16 cellular contexts compared by ENCODE assay signal in genomic region chr5:14687023-14687665, GRCh38. TPM values are rescaled to one million over a fixed set of nuclear protein-coding genes. Genes with fewer than 3 reads are reported as not detected.
DNase-seq lines count a peak whose midpoint lies in the region; ATAC-seq, FAIRE-seq and TF ChIP-seq lines count a peak whose summit lies in the region.
"Had no signal": no experiment of that assay in that cellular context is flagged by ENCODE, and none has a peak within 500 bp of the region (broad histone marks: within the 10 kb centered on the region; RNA-seq: fewer than 3 reads in every experiment).

No MANE protein-coding gene starts in this region.

- no peak overlapping the region for H3K9ac ChIP-seq in H9 (ENCODE audit: extremely low read depth, insufficient read length, low read length)

- H3K18ac ChIP-seq in H9 (ENCODE audit: insufficient read length, low read depth, low read length), result no peak overlapping the region

- no peaks in the 10 kb centered on the region for H4K20me1 ChIP-seq in H9 (ENCODE audit: control insufficient read depth, insufficient read depth, insufficient read length)

- no peak overlapping the region for H3K23ac ChIP-seq in H9 (ENCODE audit: insufficient read length, low read depth, low read length)

- H3K23me2 ChIP-seq in H9 (ENCODE audit: insufficient read length, low read depth, low read length, poor library complexity, severe bottlenecking), result no peaks in the 10 kb centered on the region

- H3K36me3 ChIP-seq in ascending aorta, result peaks cover 41 to 55% of the 10 kb centered on the region in 2 donors
- H3K36me3 ChIP-seq in suprapubic skin, result peaks cover 60% of the 10 kb centered on the region

- no peak for DNase-seq in activated T-cell treated with anti-CD3 and anti-CD28 coated beads, Interleukin-2, amount 50 U/mL, for 24 hours
- no peak for DNase-seq in activated T-cell treated with anti-CD3 and anti-CD28 coated beads, Interleukin-2, amount 50 U/mL, for 1 hour
- DNase-seq in ascending aorta (ENCODE audit: low spot score in 2 of 2) (no peak), left cardiac atrium (no peak), suprapubic skin (ENCODE audit: low spot score in 2 of 2) (no peak), H9 (no peak), HTR-8/SVneo (ENCODE audit: insufficient read length, low spot score) (no peak)
- DNase-seq: activated CD4-positive, CD25-positive, alpha-beta regulatory T cell; activated CD8-positive, alpha-beta memory T cell treated with anti-CD3 and anti-CD28 coated beads, Interleukin-2, amount 10 ng/mL, durations not matched to agents 7 days and 5 days; caudate nucleus; COR-L47; kidney glomerular epithelial cell had no signal

- no peak overlapping the region for H4K5ac ChIP-seq in H9 (ENCODE audit: insufficient read length, low read depth, low read length)

- no peak for TF ChIP-seq POLR2A in suprapubic skin (IDR thresholded peaks at IDR 0.05)

- H3K27me3 Mint-ChIP-seq in activated T-cell treated with anti-CD3 and anti-CD28 coated beads, Interleukin-2, amount 50 U/mL, for 24 hours, result no peaks in the 10 kb centered on the region
- no peaks in the 10 kb centered on the region for H3K27me3 Mint-ChIP-seq in H9 (ENCODE audit: low read depth)
- H3K27me3 Mint-ChIP-seq: activated CD8-positive, alpha-beta memory T cell treated with anti-CD3 and anti-CD28 coated beads, Interleukin-2, amount 10 ng/mL, durations not matched to agents 7 days and 5 days; stimulated activated memory B cell treated with anti-CD40 and anti-IgM and Interleukin-4, amounts not matched to agents 10 μg/mL and 1 μg/mL and 100 μg/mL, for 72 hours had no signal

- no peak overlapping the region for H3K56ac ChIP-seq in H9 (ENCODE audit: insufficient read length, low read depth, low read length)

- H2AFZ ChIP-seq in H9 (ENCODE audit: low read length), result no peak overlapping the region

- no peak overlapping the region for H2BK5ac ChIP-seq in H9 (ENCODE audit: insufficient read length, low read length)

- H3K14ac ChIP-seq in H9 (ENCODE audit: insufficient read depth, low read length), result no peak overlapping the region

- H2BK15ac ChIP-seq in H9 (ENCODE audit: low read depth, low read length), result no peak overlapping the region

- no peak overlapping the region for H4K8ac ChIP-seq in H9 (replicated peaks; ENCODE audit: insufficient read length, low read depth, low read length)

- ATAC-seq in left cardiac atrium (peak; percentile 56 to 84), HG02852 (IDR thresholded peaks at IDR 0.05; ENCODE audit: unreplicated experiment) (no peak)
- ATAC-seq: activated CD8-positive, alpha-beta memory T cell treated with anti-CD3 and anti-CD28 coated beads, Interleukin-2, amount 10 ng/mL, durations not matched to agents 7 days and 5 days; stimulated activated memory B cell treated with anti-CD40 and anti-IgM and Interleukin-4, amounts not matched to agents 10 μg/mL and 1 μg/mL and 100 μg/mL, for 72 hours had no signal

- H3K36me3 Mint-ChIP-seq in activated T-cell treated with anti-CD3 and anti-CD28 coated beads, Interleukin-2, amount 50 U/mL, for 24 hours (ENCODE audit: low read depth), result peaks cover 95% of the 10 kb centered on the region
- H3K36me3 Mint-ChIP-seq in H9 (ENCODE audit: insufficient read depth in 1 of 3, low read depth in 3 of 3), result peaks cover 13 to 57% (median 47%) of the 10 kb centered on the region in 3 experiments

- H3K27ac Mint-ChIP-seq in activated T-cell treated with anti-CD3 and anti-CD28 coated beads, Interleukin-2, amount 50 U/mL, for 24 hours, result peak overlapping the region; percentile 33
- H3K27ac Mint-ChIP-seq in H9, result no peak overlapping the region
- H3K27ac Mint-ChIP-seq: stimulated activated memory B cell treated with anti-CD40 and anti-IgM and Interleukin-4, amounts not matched to agents 10 μg/mL and 1 μg/mL and 100 μg/mL, for 72 hours had no signal

- peaks cover 0 to 19% of the 10 kb centered on the region in 2 donors for H3K4me1 ChIP-seq in ascending aorta
- H3K4me1 ChIP-seq in suprapubic skin, result peaks cover 32% of the 10 kb centered on the region
- no peaks in the 10 kb centered on the region for H3K4me1 ChIP-seq in H9 (ENCODE audit: insufficient read depth, low read length)

- 33% methylated on average over 4 of the region's 4 CpGs for WGBS in suprapubic skin
- no CpG with 5 or more reads among the region's 4 CpGs for WGBS in H9 (ENCODE audit: extremely low coverage, insufficient read length, low lambda C conversion rate)

- H3K79me2 ChIP-seq in H9 (ENCODE audit: insufficient read depth, low read length), result no peaks in the 10 kb centered on the region

- no peak overlapping the region for H3K4me3 Mint-ChIP-seq in activated T-cell treated with anti-CD3 and anti-CD28 coated beads, Interleukin-2, amount 50 U/mL, for 24 hours
- H3K4me3 Mint-ChIP-seq in H9, result no peak overlapping the region
- H3K4me3 Mint-ChIP-seq: activated CD8-positive, alpha-beta memory T cell treated with anti-CD3 and anti-CD28 coated beads, Interleukin-2, amount 10 ng/mL, durations not matched to agents 7 days and 5 days; stimulated activated memory B cell treated with anti-CD40 and anti-IgM and Interleukin-4, amounts not matched to agents 10 μg/mL and 1 μg/mL and 100 μg/mL, for 72 hours had no signal

- peak overlapping the region; percentile 35 to 36 for H3K27ac ChIP-seq in ascending aorta
- H3K27ac ChIP-seq in suprapubic skin, result peak overlapping the region; percentile 1
- no peak overlapping the region for H3K27ac ChIP-seq in H9 (ENCODE audit: insufficient read length, low read depth, low read length)
- H3K27ac ChIP-seq: vagina had no signal

- FAIRE-seq in HTR-8/SVneo (lab: Jason Lieb, UNC), result no peak
- FAIRE-seq: GM18507 had no signal

- H3K27me3 ChIP-seq in ascending aorta (no peaks in the 10 kb centered on the region), suprapubic skin (no peaks in the 10 kb centered on the region), H9 (ENCODE audit: insufficient read depth, low read length) (no peaks in the 10 kb centered on the region)
- H3K27me3 ChIP-seq: vagina had no signal

- H2BK20ac ChIP-seq in H9 (ENCODE audit: low read depth, low read length, poor library complexity, severe bottlenecking), result no peak overlapping the region

- H3K4ac ChIP-seq in H9 (ENCODE audit: low read depth, low read length), result no peak overlapping the region

- H3K4me2 ChIP-seq in H9 (ENCODE audit: insufficient read depth, insufficient read length, low read length), result no peak overlapping the region

- TF ChIP-seq CTCF in ascending aorta (IDR thresholded peaks at IDR 0.05) (peak in 2 of 3 experiments; percentile 34), suprapubic skin (IDR thresholded peaks at IDR 0.05) (no peak), H9 (conservative IDR thresholded peaks at IDR 0.05) (no peak)

- peaks cover 23% of the 10 kb centered on the region for H3K4me1 Mint-ChIP-seq in activated T-cell treated with anti-CD3 and anti-CD28 coated beads, Interleukin-2, amount 50 U/mL, for 24 hours (ENCODE audit: low read depth)
- H3K4me1 Mint-ChIP-seq in H9, result peaks cover 5 to 6% of the 10 kb centered on the region in 2 experiments

- no peak overlapping the region for H2BK120ac ChIP-seq in H9 (ENCODE audit: low read depth, low read length, poor library complexity, severe bottlenecking)

- H2AK5ac ChIP-seq in H9 (ENCODE audit: insufficient read length, low read length), result no peak overlapping the region

- no peak overlapping the region for H4K91ac ChIP-seq in H9 (ENCODE audit: insufficient read length, low read depth, low read length)

- no peaks in the 10 kb centered on the region for H3K79me1 ChIP-seq in H9 (ENCODE audit: insufficient read depth, low read depth, low read length, poor library complexity, severe bottlenecking)

- H3K9me3 Mint-ChIP-seq in activated T-cell treated with anti-CD3 and anti-CD28 coated beads, Interleukin-2, amount 50 U/mL, for 24 hours, result peaks cover 6% of the 10 kb centered on the region
- H3K9me3 Mint-ChIP-seq in H9, result no peaks in the 10 kb centered on the region
- H3K9me3 Mint-ChIP-seq: stimulated activated memory B cell treated with anti-CD40 and anti-IgM and Interleukin-4, amounts not matched to agents 10 μg/mL and 1 μg/mL and 100 μg/mL, for 72 hours had no signal

- intact Hi-C loops in ascending aorta (cut with DNase I), result loop anchor here (2.0 kb wide), 1 partner anchor 40 kb away; no protein-coding TSS in a partner anchor
- intact Hi-C loops in left cardiac atrium (cut with DNase I), result loop anchor here in 1 of 2 donors (5.0 kb wide), 1 partner anchor 325 kb away; no protein-coding TSS in a partner anchor

- H2BK12ac ChIP-seq in H9 (ENCODE audit: insufficient read length, low read depth, low read length), result no peak overlapping the region

- no peak for TF ChIP-seq EP300 in suprapubic skin (IDR thresholded peaks at IDR 0.05)

- H3K9me3 ChIP-seq in ascending aorta, result peaks cover 0 to 5% of the 10 kb centered on the region in 2 donors
- no peaks in the 10 kb centered on the region for H3K9me3 ChIP-seq in suprapubic skin
- no peaks in the 10 kb centered on the region for H3K9me3 ChIP-seq in H9 (ENCODE audit: control insufficient read depth, low read depth, low read length)
- H3K9me3 ChIP-seq: vagina had no signal

- no peak overlapping the region for H3T11ph ChIP-seq in H9 (ENCODE audit: low read length)

- H3K4me3 ChIP-seq in ascending aorta, result no peak overlapping the region
- no peak overlapping the region for H3K4me3 ChIP-seq in suprapubic skin
- H3K4me3 ChIP-seq: vagina had no signal

RNA-seq across cellular contexts. Expression of gene OTULIN, which starts 22.6 kb away (rescaled TPM):
- total RNA-seq in ascending aorta (56.9 TPM), left cardiac atrium (10 to 100 TPM; 20.1 to 22.2 TPM), suprapubic skin (100 to 1,000 TPM in 1 of 4 donors, 10 to 100 TPM in 3; 44.8 to 155 (median 62.5) TPM), H9 (2021) (32.1 and 35.8 TPM in 2 replicates)

Comparison
In these comparisons a context has a peak if more than half of its experiments do, and no peak if none do; other contexts are left out.
1. CTCF ChIP-seq: peak in ascending aorta (2 of 3); none in suprapubic skin (0 of 2) and H9 (single experiment).